Comparison of ENCODE assay signal across 29 cellular contexts in genomic region chr4:78493731-78494130, GRCh38. TPM values are rescaled to one million over a fixed set of nuclear protein-coding genes. Genes with fewer than 3 reads are reported as not detected.
"Had no signal": no experiment of that assay in that cellular context is flagged by ENCODE, and none has a peak within 500 bp of the region (broad histone marks: within the 10 kb centered on the region; RNA-seq: fewer than 3 reads in every experiment).

No MANE protein-coding gene starts in this region.

- FAIRE-seq: small intestine, urothelium cell line had no signal

- DNase-seq: naive thymus-derived CD4-positive, alpha-beta T cell; natural killer cell; occipital lobe; ovary; posterior cingulate gyrus; psoas muscle; right cardiac atrium; right lobe of liver; sigmoid colon; small intestine; stimulated activated CD4-positive, alpha-beta T cell treated with anti-CD3 and anti-CD28 coated beads, Interleukin-15, amount 100 ng/mL, for 24 hours; stimulated activated CD4-positive, alpha-beta T cell treated with anti-CD3 and anti-CD28 coated beads, Interleukin-2, amount 100 ng/mL, for 24 hours; stimulated activated CD4-positive, alpha-beta T cell treated with anti-CD3 and anti-CD28 coated beads, Interleukin-2, amount 100 ng/mL, for 48 hours; stimulated activated CD4-positive, alpha-beta T cell treated with anti-CD3 and anti-CD28 coated beads, Interleukin-4, amount 100 ng/mL, for 24 hours; stimulated activated naive B cell treated with anti-CD40 and anti-IgM and Interleukin-4, amounts not matched to agents 10 μg/mL and 1 μg/mL and 100 μg/mL, for 72 hours; stimulated activated naive CD4-positive, alpha-beta T cell treated with Interleukin-2 at 50 U/mL for 16 hours; stomach; thyroid gland; trophoblast cell; upper lobe of left lung had no signal

- H3K27ac Mint-ChIP-seq: natural killer cell; nephron; neural progenitor cell; progenitor cell of endocrine pancreas; stimulated activated effector memory CD8-positive, alpha-beta T cell treated with anti-CD3 and anti-CD28 coated beads, Interleukin-12 subunit alpha, Interleukin-12 subunit beta, amount 100 ng/mL, for 72 hours; stimulated activated naive B cell treated with anti-CD40 and anti-IgM and Interleukin-4, amounts not matched to agents 10 μg/mL and 1 μg/mL and 100 μg/mL, for 72 hours had no signal

- ATAC-seq: naive thymus-derived CD4-positive, alpha-beta T cell; natural killer cell; psoas muscle; right cardiac atrium; right lobe of liver; stimulated activated effector memory CD8-positive, alpha-beta T cell treated with anti-CD3 and anti-CD28 coated beads, Interleukin-12 subunit alpha, Interleukin-12 subunit beta, amount 100 ng/mL, for 72 hours; stimulated activated naive B cell treated with anti-CD40 and anti-IgM and Interleukin-4, amounts not matched to agents 10 μg/mL and 1 μg/mL and 100 μg/mL, for 72 hours had no signal

- H3K9me3 Mint-ChIP-seq: naive thymus-derived CD4-positive, alpha-beta T cell; natural killer cell; neural progenitor cell; stimulated activated effector memory CD8-positive, alpha-beta T cell treated with anti-CD3 and anti-CD28 coated beads, Interleukin-12 subunit alpha, Interleukin-12 subunit beta, amount 100 ng/mL, for 72 hours; stimulated activated naive B cell treated with anti-CD40 and anti-IgM and Interleukin-4, amounts not matched to agents 10 μg/mL and 1 μg/mL and 100 μg/mL, for 72 hours had no signal

- H3K36me3 ChIP-seq: neural progenitor cell, ovary, right lobe of liver, sigmoid colon, stomach, thoracic aorta, thyroid gland, tibial nerve, upper lobe of left lung, vagina had no signal

- H3K27ac ChIP-seq: neural progenitor cell, ovary, parathyroid adenoma, psoas muscle, right lobe of liver, sigmoid colon, stomach, thoracic aorta, thyroid gland, tibial nerve, upper lobe of left lung, vagina had no signal

- H3K36me3 Mint-ChIP-seq: naive thymus-derived CD4-positive, alpha-beta T cell; natural killer cell; stimulated activated effector memory CD8-positive, alpha-beta T cell treated with anti-CD3 and anti-CD28 coated beads, Interleukin-12 subunit alpha, Interleukin-12 subunit beta, amount 100 ng/mL, for 72 hours; stimulated activated naive B cell treated with anti-CD40 and anti-IgM and Interleukin-4, amounts not matched to agents 10 μg/mL and 1 μg/mL and 100 μg/mL, for 72 hours had no signal

- H3K4me1 ChIP-seq: neural progenitor cell, psoas muscle, right lobe of liver, sigmoid colon, stomach, thyroid gland, tibial nerve, upper lobe of left lung, vagina had no signal

- H3K4me3 ChIP-seq: neural progenitor cell, ovary, psoas muscle, right lobe of liver, sigmoid colon, stomach, thoracic aorta, thyroid gland, tibial nerve, upper lobe of left lung, vagina had no signal

- H3K27me3 ChIP-seq: neural progenitor cell, ovary, right lobe of liver, sigmoid colon, stomach, thyroid gland, tibial nerve, upper lobe of left lung, vagina had no signal

- H3K4me1 Mint-ChIP-seq: naive thymus-derived CD4-positive, alpha-beta T cell; natural killer cell; neural progenitor cell; stimulated activated effector memory CD8-positive, alpha-beta T cell treated with anti-CD3 and anti-CD28 coated beads, Interleukin-12 subunit alpha, Interleukin-12 subunit beta, amount 100 ng/mL, for 72 hours had no signal

- H3K4me3 Mint-ChIP-seq: naive thymus-derived CD4-positive, alpha-beta T cell; natural killer cell; nephron; neural progenitor cell; stimulated activated effector memory CD8-positive, alpha-beta T cell treated with anti-CD3 and anti-CD28 coated beads, Interleukin-12 subunit alpha, Interleukin-12 subunit beta, amount 100 ng/mL, for 72 hours; stimulated activated naive B cell treated with anti-CD40 and anti-IgM and Interleukin-4, amounts not matched to agents 10 μg/mL and 1 μg/mL and 100 μg/mL, for 72 hours had no signal

- H3K79me2 ChIP-seq: parathyroid adenoma had no signal

- H3K27me3 Mint-ChIP-seq: progenitor cell of endocrine pancreas had no signal

- H3K9me3 ChIP-seq: ovary, psoas muscle, right lobe of liver, sigmoid colon, stomach, thoracic aorta, thyroid gland, tibial nerve, upper lobe of left lung, vagina had no signal

- H3K4me2 ChIP-seq: neural progenitor cell had no signal

- H3K9ac ChIP-seq: neural progenitor cell, parathyroid adenoma had no signal

- H2AFZ ChIP-seq: neural progenitor cell, parathyroid adenoma had no signal

RNA-seq across cellular contexts. Expression of gene ANXA3, which starts 57.8 kb away (rescaled TPM):
- polyA plus RNA-seq: naive thymus-derived CD4-positive, alpha-beta T cell had no signal
